8 cellular contexts compared by ENCODE assay signal in the genomic region with DNA sequence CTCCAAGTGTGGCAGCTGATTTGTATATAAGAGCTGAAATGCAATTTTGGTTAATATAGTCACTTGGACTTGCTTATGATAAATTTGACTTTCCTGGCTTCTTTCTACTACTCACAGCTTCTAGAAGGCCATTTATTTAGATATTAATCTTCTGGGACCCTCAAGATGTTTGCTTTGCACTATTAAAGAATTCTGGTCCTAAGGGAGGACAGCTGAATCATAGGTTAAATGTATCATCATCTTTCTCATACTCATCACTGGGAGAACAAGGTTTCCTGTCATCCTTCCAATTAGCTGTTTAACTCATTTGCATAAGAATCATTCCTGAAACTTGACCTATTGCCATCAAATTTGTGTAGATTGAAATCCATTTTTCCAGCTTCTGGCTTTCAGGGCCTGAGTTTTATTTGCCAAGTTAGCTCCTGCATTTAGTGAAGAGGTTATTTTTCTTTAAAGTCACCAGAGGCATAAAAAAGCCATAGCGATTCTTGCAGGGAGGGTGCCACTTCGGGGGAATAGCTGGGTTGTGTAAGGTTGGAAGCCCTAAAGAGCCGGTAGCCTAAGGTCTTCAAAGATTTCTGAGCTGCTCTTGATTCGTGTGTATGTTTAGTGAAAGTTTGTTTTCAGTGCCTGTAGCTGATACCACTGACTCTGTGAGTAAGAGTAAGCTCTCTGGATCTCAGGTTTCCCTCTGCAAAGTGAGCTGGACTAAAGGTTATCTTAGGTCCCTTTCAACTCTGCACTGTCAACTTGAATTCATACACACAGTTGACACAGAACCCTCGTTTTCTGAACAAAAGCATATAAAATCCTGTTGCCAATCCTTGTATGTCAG.
DNase-seq lines count a peak whose midpoint lies in the region; ATAC-seq and TF ChIP-seq lines count a peak whose summit lies in the region.

No MANE protein-coding gene starts in this region.

- peaks cover 49 to 69% (median 60%) of the 10 kb centered on the region in 11 experiments for H3K36me3 ChIP-seq in BLaER1 treated with 17β-estradiol and CSF1 and Interleukin-3, amounts not matched to agents 10 nM and 100 nM

- peak overlapping the region; percentile 80 to 98 (median 94) for H3K4me2 ChIP-seq in BLaER1 treated with 17β-estradiol and CSF1 and Interleukin-3, amounts not matched to agents 10 nM and 100 nM

- DNase-seq in HuH-7.5 (ENCODE audit: low spot score) = peak; percentile 76
- no peak for DNase-seq in central memory CD8-positive, alpha-beta T cell (ENCODE audit: low spot score in 2 of 2)
- DNase-seq in nephron progenitor cell = no peak
- DNase-seq in GM13976 (ENCODE audit: low spot score) = no peak
- no peak for DNase-seq in NCI-H524 treated with DMSO at 0.1 percent for 48 hours (lab: John Stamatoyannopoulos, UW)
- DNase-seq in KBM-7 = no peak
- DNase-seq in activated CD8-positive, alpha-beta memory T cell treated with anti-CD3 and anti-CD28 coated beads, Interleukin-2, amount 50 U/mL, for 48 hours = no peak

- H3K9me3 Mint-ChIP-seq in central memory CD8-positive, alpha-beta T cell = no peaks in the 10 kb centered on the region
- H3K9me3 Mint-ChIP-seq in nephron progenitor cell = no peaks in the 10 kb centered on the region

- peak overlapping the region; percentile 86 to 97 (median 94); a peak in 13 of 22 replicates for H3K9ac ChIP-seq in BLaER1 treated with 17β-estradiol and CSF1 and Interleukin-3, amounts not matched to agents 10 nM and 100 nM

- H3K4me3 Mint-ChIP-seq in central memory CD8-positive, alpha-beta T cell = peak overlapping the region; percentile 90
- H3K4me3 Mint-ChIP-seq in nephron progenitor cell = peak overlapping the region; percentile 92

- peaks cover 35 to 63% (median 38%) of the 10 kb centered on the region in 10 experiments for H3K4me1 ChIP-seq in BLaER1 treated with 17β-estradiol and CSF1 and Interleukin-3, amounts not matched to agents 10 nM and 100 nM

- peak overlapping the region in 6 of 10 experiments; percentile 28 to 98 (median 88); a peak in 9 of 20 replicates for H3K4me3 ChIP-seq in BLaER1 treated with 17β-estradiol and CSF1 and Interleukin-3, amounts not matched to agents 10 nM and 100 nM

- no peaks in the 10 kb centered on the region for H3K27me3 ChIP-seq in BLaER1 treated with 17β-estradiol and CSF1 and Interleukin-3, amounts not matched to agents 10 nM and 100 nM

- no peaks in the 10 kb centered on the region for H3K9me3 ChIP-seq in BLaER1 treated with 17β-estradiol and CSF1 and Interleukin-3, amounts not matched to agents 10 nM and 100 nM (replicated peaks in 1 of 11)

- in situ Hi-C loops in GM13976 (cut with MboI; ENCODE audit: low sequenced_read_pairs, unreplicated experiment) = no loop called here
- in situ Hi-C loops in KBM-7 (cut with MboI; ENCODE audit: low pct_unique_long_range_greater_than_20kb, low sequenced_read_pairs) = no loop called here

- TF ChIP-seq CTCF in nephron progenitor cell (IDR thresholded peaks at IDR 0.05) (no peak), GM13976 (IDR thresholded peaks at IDR 0.05; ENCODE audit: borderline replicate concordance, control extremely low read depth, extremely low read depth, insufficient read depth, missing control alignments) (no peak)

- H3K4me1 Mint-ChIP-seq in central memory CD8-positive, alpha-beta T cell = peaks cover 74% of the 10 kb centered on the region
- peaks cover 49% of the 10 kb centered on the region for H3K4me1 Mint-ChIP-seq in nephron progenitor cell

- H3K27ac Mint-ChIP-seq in central memory CD8-positive, alpha-beta T cell (ENCODE audit: low read depth) = peak overlapping the region; percentile 98
- H3K27ac Mint-ChIP-seq in nephron progenitor cell = peak overlapping the region; percentile 85

- H3K36me3 Mint-ChIP-seq in central memory CD8-positive, alpha-beta T cell (ENCODE audit: insufficient read depth) = peaks cover 70% of the 10 kb centered on the region
- H3K36me3 Mint-ChIP-seq in nephron progenitor cell (ENCODE audit: low read depth) = peaks cover 23% of the 10 kb centered on the region

- no peak for ATAC-seq in central memory CD8-positive, alpha-beta T cell (replicated peaks; ENCODE audit: extremely low read depth, poor library complexity, severe bottlenecking)

- no peaks in the 10 kb centered on the region for H3K27me3 Mint-ChIP-seq in central memory CD8-positive, alpha-beta T cell
- H3K27me3 Mint-ChIP-seq in nephron progenitor cell (ENCODE audit: low read depth, poor library complexity) = no peaks in the 10 kb centered on the region

- peak overlapping the region in 8 of 11 experiments; percentile 58 to 97 (median 92); a peak in 12 of 22 replicates for H3K27ac ChIP-seq in BLaER1 treated with 17β-estradiol and CSF1 and Interleukin-3, amounts not matched to agents 10 nM and 100 nM

- peaks cover 42 to 91% (median 81%) of the 10 kb centered on the region in 11 experiments for H4K20me1 ChIP-seq in BLaER1 treated with 17β-estradiol and CSF1 and Interleukin-3, amounts not matched to agents 10 nM and 100 nM
